Comparison of ENCODE assay signal across 1 cellular context in the genomic region with DNA sequence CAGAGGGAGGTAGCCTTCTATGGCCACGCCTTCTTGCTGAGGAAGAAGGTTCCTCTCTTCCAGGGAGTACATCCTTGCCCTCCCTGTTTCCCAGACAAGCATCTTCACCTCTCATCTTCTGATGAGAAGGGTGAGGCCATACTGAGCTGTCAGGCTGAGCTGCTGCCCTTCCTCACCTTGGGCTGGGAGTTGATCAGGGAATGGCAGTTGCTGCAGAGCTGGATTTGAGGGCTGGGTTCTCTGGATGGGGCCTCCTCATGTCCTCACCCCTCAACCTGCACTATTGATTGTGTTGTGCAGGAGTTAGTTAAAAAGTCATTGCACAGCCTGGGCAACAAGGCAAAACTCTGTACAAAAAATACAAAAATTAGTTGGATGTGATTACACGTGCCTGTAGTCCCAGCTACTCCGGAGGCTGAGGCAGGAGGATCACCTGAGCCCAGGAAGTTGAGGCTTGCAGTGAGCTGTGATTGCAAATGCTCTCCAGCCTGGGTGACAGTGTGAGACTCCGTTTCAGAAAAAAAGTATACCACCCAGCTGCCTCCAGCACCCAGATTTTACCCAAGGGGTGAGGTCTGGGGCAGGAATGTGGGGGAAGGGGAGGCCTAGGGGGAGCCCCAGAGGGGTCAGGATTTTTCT.
TF ChIP-seq lines count a peak whose summit lies in the region.

No MANE protein-coding gene starts in this region.

TF ChIP-seq in WTC11, 78 proteins besides CTCF, POLR2A, EP300 and RAD21 (continued from another document):
- TF ChIP-seq, protein P1, sequence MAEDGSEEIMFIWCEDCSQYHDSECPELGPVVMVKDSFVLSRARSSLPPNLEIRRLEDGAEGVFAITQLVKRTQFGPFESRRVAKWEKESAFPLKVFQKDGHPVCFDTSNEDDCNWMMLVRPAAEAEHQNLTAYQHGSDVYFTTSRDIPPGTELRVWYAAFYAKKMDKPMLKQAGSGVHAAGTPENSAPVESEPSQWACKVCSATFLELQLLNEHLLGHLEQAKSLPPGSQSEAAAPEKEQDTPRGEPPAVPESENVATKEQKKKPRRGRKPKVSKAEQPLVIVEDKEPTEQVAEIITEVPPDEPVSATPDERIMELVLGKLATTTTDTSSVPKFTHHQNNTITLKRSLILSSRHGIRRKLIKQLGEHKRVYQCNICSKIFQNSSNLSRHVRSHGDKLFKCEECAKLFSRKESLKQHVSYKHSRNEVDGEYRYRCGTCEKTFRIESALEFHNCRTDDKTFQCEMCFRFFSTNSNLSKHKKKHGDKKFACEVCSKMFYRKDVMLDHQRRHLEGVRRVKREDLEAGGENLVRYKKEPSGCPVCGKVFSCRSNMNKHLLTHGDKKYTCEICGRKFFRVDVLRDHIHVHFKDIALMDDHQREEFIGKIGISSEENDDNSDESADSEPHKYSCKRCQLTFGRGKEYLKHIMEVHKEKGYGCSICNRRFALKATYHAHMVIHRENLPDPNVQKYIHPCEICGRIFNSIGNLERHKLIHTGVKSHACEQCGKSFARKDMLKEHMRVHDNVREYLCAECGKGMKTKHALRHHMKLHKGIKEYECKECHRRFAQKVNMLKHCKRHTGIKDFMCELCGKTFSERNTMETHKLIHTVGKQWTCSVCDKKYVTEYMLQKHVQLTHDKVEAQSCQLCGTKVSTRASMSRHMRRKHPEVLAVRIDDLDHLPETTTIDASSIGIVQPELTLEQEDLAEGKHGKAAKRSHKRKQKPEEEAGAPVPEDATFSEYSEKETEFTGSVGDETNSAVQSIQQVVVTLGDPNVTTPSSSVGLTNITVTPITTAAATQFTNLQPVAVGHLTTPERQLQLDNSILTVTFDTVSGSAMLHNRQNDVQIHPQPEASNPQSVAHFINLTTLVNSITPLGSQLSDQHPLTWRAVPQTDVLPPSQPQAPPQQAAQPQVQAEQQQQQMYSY (CRISPR knock-in tag; IDR thresholded peaks at IDR 0.05) = no peak
- TF ChIP-seq, protein P2, sequence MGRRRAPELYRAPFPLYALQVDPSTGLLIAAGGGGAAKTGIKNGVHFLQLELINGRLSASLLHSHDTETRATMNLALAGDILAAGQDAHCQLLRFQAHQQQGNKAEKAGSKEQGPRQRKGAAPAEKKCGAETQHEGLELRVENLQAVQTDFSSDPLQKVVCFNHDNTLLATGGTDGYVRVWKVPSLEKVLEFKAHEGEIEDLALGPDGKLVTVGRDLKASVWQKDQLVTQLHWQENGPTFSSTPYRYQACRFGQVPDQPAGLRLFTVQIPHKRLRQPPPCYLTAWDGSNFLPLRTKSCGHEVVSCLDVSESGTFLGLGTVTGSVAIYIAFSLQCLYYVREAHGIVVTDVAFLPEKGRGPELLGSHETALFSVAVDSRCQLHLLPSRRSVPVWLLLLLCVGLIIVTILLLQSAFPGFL (CRISPR knock-in tag; IDR thresholded peaks at IDR 0.05; ENCODE audit: borderline replicate concordance) = no peak
- TF ChIP-seq, protein P3, sequence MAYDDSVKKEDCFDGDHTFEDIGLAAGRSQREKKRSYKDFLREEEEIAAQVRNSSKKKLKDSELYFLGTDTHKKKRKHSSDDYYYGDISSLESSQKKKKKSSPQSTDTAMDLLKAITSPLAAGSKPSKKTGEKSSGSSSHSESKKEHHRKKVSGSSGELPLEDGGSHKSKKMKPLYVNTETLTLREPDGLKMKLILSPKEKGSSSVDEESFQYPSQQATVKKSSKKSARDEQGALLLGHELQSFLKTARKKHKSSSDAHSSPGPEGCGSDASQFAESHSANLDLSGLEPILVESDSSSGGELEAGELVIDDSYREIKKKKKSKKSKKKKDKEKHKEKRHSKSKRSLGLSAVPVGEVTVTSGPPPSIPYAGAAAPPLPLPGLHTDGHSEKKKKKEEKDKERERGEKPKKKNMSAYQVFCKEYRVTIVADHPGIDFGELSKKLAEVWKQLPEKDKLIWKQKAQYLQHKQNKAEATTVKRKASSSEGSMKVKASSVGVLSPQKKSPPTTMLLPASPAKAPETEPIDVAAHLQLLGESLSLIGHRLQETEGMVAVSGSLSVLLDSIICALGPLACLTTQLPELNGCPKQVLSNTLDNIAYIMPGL (CRISPR knock-in tag; IDR thresholded peaks at IDR 0.05) = no peak
- TF ChIP-seq ZNF121 (CRISPR knock-in tag; IDR thresholded peaks at IDR 0.05) (no peak), FOXJ3 (CRISPR knock-in tag; IDR thresholded peaks at IDR 0.05; ENCODE audit: borderline replicate concordance) (no peak), NFATC4 (CRISPR knock-in tag; IDR thresholded peaks at IDR 0.05) (no peak), GTF2I (CRISPR knock-in tag; conservative IDR thresholded peaks at IDR 0.05) (no peak), ZNF232 (CRISPR knock-in tag; IDR thresholded peaks at IDR 0.05) (no peak), NR3C1 (CRISPR knock-in tag; conservative IDR thresholded peaks at IDR 0.05; ENCODE audit: low read depth) (no peak), TP53 (CRISPR knock-in tag; IDR thresholded peaks at IDR 0.05) (no peak), MXD4 (CRISPR knock-in tag; IDR thresholded peaks at IDR 0.05; ENCODE audit: borderline replicate concordance) (no peak)
- TF ChIP-seq, protein P4, sequence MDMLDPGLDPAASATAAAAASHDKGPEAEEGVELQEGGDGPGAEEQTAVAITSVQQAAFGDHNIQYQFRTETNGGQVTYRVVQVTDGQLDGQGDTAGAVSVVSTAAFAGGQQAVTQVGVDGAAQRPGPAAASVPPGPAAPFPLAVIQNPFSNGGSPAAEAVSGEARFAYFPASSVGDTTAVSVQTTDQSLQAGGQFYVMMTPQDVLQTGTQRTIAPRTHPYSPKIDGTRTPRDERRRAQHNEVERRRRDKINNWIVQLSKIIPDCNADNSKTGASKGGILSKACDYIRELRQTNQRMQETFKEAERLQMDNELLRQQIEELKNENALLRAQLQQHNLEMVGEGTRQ (CRISPR knock-in tag; IDR thresholded peaks at IDR 0.05) = no peak
- TF ChIP-seq, protein P5, sequence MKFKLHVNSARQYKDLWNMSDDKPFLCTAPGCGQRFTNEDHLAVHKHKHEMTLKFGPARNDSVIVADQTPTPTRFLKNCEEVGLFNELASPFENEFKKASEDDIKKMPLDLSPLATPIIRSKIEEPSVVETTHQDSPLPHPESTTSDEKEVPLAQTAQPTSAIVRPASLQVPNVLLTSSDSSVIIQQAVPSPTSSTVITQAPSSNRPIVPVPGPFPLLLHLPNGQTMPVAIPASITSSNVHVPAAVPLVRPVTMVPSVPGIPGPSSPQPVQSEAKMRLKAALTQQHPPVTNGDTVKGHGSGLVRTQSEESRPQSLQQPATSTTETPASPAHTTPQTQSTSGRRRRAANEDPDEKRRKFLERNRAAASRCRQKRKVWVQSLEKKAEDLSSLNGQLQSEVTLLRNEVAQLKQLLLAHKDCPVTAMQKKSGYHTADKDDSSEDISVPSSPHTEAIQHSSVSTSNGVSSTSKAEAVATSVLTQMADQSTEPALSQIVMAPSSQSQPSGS (CRISPR knock-in tag; IDR thresholded peaks at IDR 0.05; ENCODE audit: borderline replicate concordance, low read depth) = no peak
- TF ChIP-seq, protein P6, sequence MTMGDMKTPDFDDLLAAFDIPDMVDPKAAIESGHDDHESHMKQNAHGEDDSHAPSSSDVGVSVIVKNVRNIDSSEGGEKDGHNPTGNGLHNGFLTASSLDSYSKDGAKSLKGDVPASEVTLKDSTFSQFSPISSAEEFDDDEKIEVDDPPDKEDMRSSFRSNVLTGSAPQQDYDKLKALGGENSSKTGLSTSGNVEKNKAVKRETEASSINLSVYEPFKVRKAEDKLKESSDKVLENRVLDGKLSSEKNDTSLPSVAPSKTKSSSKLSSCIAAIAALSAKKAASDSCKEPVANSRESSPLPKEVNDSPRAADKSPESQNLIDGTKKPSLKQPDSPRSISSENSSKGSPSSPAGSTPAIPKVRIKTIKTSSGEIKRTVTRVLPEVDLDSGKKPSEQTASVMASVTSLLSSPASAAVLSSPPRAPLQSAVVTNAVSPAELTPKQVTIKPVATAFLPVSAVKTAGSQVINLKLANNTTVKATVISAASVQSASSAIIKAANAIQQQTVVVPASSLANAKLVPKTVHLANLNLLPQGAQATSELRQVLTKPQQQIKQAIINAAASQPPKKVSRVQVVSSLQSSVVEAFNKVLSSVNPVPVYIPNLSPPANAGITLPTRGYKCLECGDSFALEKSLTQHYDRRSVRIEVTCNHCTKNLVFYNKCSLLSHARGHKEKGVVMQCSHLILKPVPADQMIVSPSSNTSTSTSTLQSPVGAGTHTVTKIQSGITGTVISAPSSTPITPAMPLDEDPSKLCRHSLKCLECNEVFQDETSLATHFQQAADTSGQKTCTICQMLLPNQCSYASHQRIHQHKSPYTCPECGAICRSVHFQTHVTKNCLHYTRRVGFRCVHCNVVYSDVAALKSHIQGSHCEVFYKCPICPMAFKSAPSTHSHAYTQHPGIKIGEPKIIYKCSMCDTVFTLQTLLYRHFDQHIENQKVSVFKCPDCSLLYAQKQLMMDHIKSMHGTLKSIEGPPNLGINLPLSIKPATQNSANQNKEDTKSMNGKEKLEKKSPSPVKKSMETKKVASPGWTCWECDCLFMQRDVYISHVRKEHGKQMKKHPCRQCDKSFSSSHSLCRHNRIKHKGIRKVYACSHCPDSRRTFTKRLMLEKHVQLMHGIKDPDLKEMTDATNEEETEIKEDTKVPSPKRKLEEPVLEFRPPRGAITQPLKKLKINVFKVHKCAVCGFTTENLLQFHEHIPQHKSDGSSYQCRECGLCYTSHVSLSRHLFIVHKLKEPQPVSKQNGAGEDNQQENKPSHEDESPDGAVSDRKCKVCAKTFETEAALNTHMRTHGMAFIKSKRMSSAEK (CRISPR knock-in tag; IDR thresholded peaks at IDR 0.05; ENCODE audit: borderline replicate concordance) = no peak
- TF ChIP-seq, protein P7, sequence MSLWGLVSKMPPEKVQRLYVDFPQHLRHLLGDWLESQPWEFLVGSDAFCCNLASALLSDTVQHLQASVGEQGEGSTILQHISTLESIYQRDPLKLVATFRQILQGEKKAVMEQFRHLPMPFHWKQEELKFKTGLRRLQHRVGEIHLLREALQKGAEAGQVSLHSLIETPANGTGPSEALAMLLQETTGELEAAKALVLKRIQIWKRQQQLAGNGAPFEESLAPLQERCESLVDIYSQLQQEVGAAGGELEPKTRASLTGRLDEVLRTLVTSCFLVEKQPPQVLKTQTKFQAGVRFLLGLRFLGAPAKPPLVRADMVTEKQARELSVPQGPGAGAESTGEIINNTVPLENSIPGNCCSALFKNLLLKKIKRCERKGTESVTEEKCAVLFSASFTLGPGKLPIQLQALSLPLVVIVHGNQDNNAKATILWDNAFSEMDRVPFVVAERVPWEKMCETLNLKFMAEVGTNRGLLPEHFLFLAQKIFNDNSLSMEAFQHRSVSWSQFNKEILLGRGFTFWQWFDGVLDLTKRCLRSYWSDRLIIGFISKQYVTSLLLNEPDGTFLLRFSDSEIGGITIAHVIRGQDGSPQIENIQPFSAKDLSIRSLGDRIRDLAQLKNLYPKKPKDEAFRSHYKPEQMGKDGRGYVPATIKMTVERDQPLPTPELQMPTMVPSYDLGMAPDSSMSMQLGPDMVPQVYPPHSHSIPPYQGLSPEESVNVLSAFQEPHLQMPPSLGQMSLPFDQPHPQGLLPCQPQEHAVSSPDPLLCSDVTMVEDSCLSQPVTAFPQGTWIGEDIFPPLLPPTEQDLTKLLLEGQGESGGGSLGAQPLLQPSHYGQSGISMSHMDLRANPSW (CRISPR knock-in tag; conservative IDR thresholded peaks at IDR 0.05; ENCODE audit: low read depth) = no peak
- TF ChIP-seq, protein P8, sequence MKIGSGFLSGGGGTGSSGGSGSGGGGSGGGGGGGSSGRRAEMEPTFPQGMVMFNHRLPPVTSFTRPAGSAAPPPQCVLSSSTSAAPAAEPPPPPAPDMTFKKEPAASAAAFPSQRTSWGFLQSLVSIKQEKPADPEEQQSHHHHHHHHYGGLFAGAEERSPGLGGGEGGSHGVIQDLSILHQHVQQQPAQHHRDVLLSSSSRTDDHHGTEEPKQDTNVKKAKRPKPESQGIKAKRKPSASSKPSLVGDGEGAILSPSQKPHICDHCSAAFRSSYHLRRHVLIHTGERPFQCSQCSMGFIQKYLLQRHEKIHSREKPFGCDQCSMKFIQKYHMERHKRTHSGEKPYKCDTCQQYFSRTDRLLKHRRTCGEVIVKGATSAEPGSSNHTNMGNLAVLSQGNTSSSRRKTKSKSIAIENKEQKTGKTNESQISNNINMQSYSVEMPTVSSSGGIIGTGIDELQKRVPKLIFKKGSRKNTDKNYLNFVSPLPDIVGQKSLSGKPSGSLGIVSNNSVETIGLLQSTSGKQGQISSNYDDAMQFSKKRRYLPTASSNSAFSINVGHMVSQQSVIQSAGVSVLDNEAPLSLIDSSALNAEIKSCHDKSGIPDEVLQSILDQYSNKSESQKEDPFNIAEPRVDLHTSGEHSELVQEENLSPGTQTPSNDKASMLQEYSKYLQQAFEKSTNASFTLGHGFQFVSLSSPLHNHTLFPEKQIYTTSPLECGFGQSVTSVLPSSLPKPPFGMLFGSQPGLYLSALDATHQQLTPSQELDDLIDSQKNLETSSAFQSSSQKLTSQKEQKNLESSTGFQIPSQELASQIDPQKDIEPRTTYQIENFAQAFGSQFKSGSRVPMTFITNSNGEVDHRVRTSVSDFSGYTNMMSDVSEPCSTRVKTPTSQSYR (CRISPR knock-in tag; IDR thresholded peaks at IDR 0.05) = no peak
